ENCODE assay signal across 14 cellular contexts in the genomic region with DNA sequence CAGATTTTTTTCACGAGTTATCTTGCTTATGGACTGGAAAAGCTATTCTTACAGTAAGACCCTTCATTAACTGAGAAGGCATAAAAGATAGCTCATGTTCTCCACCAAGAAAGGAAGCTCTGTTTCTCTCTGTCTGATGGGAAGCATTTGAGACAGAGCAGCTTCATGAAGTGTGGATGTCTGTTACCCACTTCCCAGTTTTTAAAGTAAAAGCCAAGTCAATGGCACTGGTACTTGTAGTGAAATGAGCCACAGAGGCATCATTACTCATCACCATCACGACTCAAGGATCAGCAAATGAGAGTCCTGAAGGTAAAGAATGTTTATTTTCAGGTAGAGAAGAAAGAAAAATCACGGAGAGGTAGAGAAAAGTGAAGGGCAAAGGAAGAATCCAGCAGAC.
A peak's percentile ranks its signal among the peaks of the same experiment; 100 is the strongest.
DNase-seq lines count a peak whose midpoint lies in the region; ATAC-seq and TF ChIP-seq lines count a peak whose summit lies in the region.
"Had no signal": no experiment of that assay in that cellular context is flagged by ENCODE, and none has a peak within 500 bp of the region (broad histone marks: within the 10 kb centered on the region; RNA-seq: fewer than 3 reads in every experiment).

No MANE protein-coding gene starts in this region.

- H3K27ac Mint-ChIP-seq in IgD-negative memory B cell (peak overlapping the region; percentile 27 to 47 (median 28)), endodermal cell (no peak overlapping the region)
- H3K27ac Mint-ChIP-seq: activated CD4-positive, alpha-beta memory T cell treated with anti-CD3 and anti-CD28 coated beads for 36 hours had no signal

- peak overlapping the region; percentile 41; the same call in 1 of the 2 replicates for H3K4me2 ChIP-seq in BLaER1
- no peak overlapping the region for H3K4me2 ChIP-seq in osteoblast (ENCODE audit: insufficient read depth, low read length)

- H3K27me3 Mint-ChIP-seq in IgD-negative memory B cell (no peaks in the 10 kb centered on the region), endodermal cell (ENCODE audit: insufficient read depth) (no peaks in the 10 kb centered on the region)

- no peaks in the 10 kb centered on the region; the same call in 1 of the 2 replicates for H3K9me3 ChIP-seq in BLaER1
- H3K9me3 ChIP-seq in endodermal cell (ENCODE audit: control insufficient read depth, low read length), result no peaks in the 10 kb centered on the region
- no peaks in the 10 kb centered on the region for H3K9me3 ChIP-seq in osteoblast (ENCODE audit: low read depth, low read length)
- H3K9me3 ChIP-seq: BE2C had no signal

- no peaks in the 10 kb centered on the region for H4K20me1 ChIP-seq in BLaER1
- H4K20me1 ChIP-seq in osteoblast (ENCODE audit: insufficient read depth, low read length), result no peaks in the 10 kb centered on the region

- H3K4me1 ChIP-seq in BLaER1 (peaks cover 18% of the 10 kb centered on the region), endodermal cell (ENCODE audit: control insufficient read depth, insufficient read depth, low read length) (peaks cover 6% of the 10 kb centered on the region), osteoblast (ENCODE audit: insufficient read depth, low read length) (peaks cover 9% of the 10 kb centered on the region)

- WGBS in endodermal cell (ENCODE audit: insufficient coverage in 1 of 2, insufficient read length in 1 of 2), 2 experiments, result 95 to 100% methylated on average over 1 to 3 of the region's 3 CpGs

- DNase-seq in endodermal cell (no peak), osteoblast (ENCODE audit: insufficient read length, low spot score, missing footprints) (no peak), mucosa of gallbladder (ENCODE audit: low spot score) (no peak), NCI-H524 treated with DMSO at 0.1 percent for 48 hours (lab: John Stamatoyannopoulos, UW) (no peak), GF-D8 (lab: John Stamatoyannopoulos, UW) (no peak)
- DNase-seq: activated CD4-positive, alpha-beta memory T cell treated with anti-CD3 and anti-CD28 coated beads for 36 hours; activated naive CD4-positive, alpha-beta T cell treated with anti-CD3 and anti-CD28 coated beads, Interleukin-2, amount 50 U/mL, for 16 hours; BE2C; effector CD4-positive, alpha-beta T cell; H7; NCI-H526 had no signal

- H3K4me1 Mint-ChIP-seq in IgD-negative memory B cell (peaks cover 41 to 62% (median 53%) of the 10 kb centered on the region in 3 donors), endodermal cell (peaks cover 12% of the 10 kb centered on the region)

- peak overlapping the region; percentile 8 for H2AFZ ChIP-seq in osteoblast (ENCODE audit: low read length)

- H3K27ac ChIP-seq in BLaER1 (no peak overlapping the region), endodermal cell (ENCODE audit: low read depth, low read length) (peak overlapping the region; percentile 40), osteoblast (ENCODE audit: low read depth, low read length) (no peak overlapping the region)

- H3K4me3 ChIP-seq in BLaER1 (no peak overlapping the region), endodermal cell (ENCODE audit: low read length) (no peak overlapping the region), osteoblast (ENCODE audit: insufficient read depth, low read length) (no peak overlapping the region)

- H3K36me3 ChIP-seq in BLaER1, result 0 out of 2 replicates have a peak, but pooled peaks cover 3% of the 10 kb centered on the region
- no peaks in the 10 kb centered on the region for H3K36me3 ChIP-seq in endodermal cell (ENCODE audit: control insufficient read depth, insufficient read depth, low read length)
- H3K36me3 ChIP-seq in osteoblast (ENCODE audit: insufficient read depth, low read length), result no peaks in the 10 kb centered on the region
- H3K36me3 ChIP-seq: BE2C had no signal

- H3K9me3 Mint-ChIP-seq in IgD-negative memory B cell (no peaks in the 10 kb centered on the region), endodermal cell (peaks cover 1% of the 10 kb centered on the region)
- H3K9me3 Mint-ChIP-seq: activated CD4-positive, alpha-beta memory T cell treated with anti-CD3 and anti-CD28 coated beads for 36 hours had no signal

- TF ChIP-seq CTCF in endodermal cell (conservative IDR thresholded peaks at IDR 0.05) (no peak), osteoblast (IDR thresholded peaks at IDR 0.05; ENCODE audit: extremely low read depth, low read depth, low read length) (no peak)

- peaks cover 4% of the 10 kb centered on the region for H3K36me3 Mint-ChIP-seq in IgD-negative memory B cell
- no peaks in the 10 kb centered on the region for H3K36me3 Mint-ChIP-seq in endodermal cell (ENCODE audit: low read depth)
- H3K36me3 Mint-ChIP-seq: activated CD4-positive, alpha-beta memory T cell treated with anti-CD3 and anti-CD28 coated beads for 36 hours had no signal

- no peaks in the 10 kb centered on the region for H3K79me2 ChIP-seq in osteoblast (ENCODE audit: insufficient read depth, low read length)

- no peaks in the 10 kb centered on the region for H3K27me3 ChIP-seq in BLaER1
- H3K27me3 ChIP-seq in endodermal cell (ENCODE audit: control insufficient read depth, insufficient read depth, low read length, poor library complexity, severe bottlenecking), result no peaks in the 10 kb centered on the region
- H3K27me3 ChIP-seq in osteoblast (ENCODE audit: insufficient read depth, low read length), result no peaks in the 10 kb centered on the region
- H3K27me3 ChIP-seq: BE2C had no signal

- H3K4me3 Mint-ChIP-seq in IgD-negative memory B cell (peak overlapping the region in 2 of 4 donors; percentile 27 to 84), endodermal cell (no peak overlapping the region)
- H3K4me3 Mint-ChIP-seq: activated CD4-positive, alpha-beta memory T cell treated with anti-CD3 and anti-CD28 coated beads for 36 hours had no signal

- no peak overlapping the region for H3K9ac ChIP-seq in BLaER1
- no peak overlapping the region for H3K9ac ChIP-seq in endodermal cell (ENCODE audit: extremely low read depth, low read length, poor library complexity, severe bottlenecking)

- ATAC-seq in HG03354 (IDR thresholded peaks at IDR 0.05; ENCODE audit: poor library complexity, severe bottlenecking, unreplicated experiment), result no peak
